In the genomic region with DNA sequence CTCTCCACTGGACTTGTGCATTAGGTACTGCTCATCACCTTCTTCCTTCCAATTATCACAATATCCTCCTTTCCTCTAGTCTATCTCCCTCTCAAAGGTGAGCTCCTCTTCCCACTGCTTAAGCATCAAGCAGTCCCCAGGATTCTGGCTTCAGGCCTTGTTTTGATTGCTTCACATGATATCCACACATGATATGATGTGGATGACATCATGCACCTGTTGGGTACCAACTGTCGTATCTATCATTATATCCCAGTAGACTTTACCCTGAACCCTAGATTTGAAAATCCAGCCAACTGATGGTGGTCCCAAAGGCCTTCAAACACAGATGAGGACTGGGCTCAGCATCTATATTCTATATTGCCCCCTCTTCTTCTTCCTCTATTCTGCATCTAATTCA, we compare ENCODE assay signal across 39 cellular contexts.
"Had no signal": no experiment of that assay in that cellular context is flagged by ENCODE, and none has a peak within 500 bp of the region (broad histone marks: within the 10 kb centered on the region; RNA-seq: fewer than 3 reads in every experiment).

No MANE protein-coding gene starts in this region.

- FAIRE-seq: astrocyte, bronchial epithelial cell had no signal

- H3K4me3 Mint-ChIP-seq: activated naive CD4-positive, alpha-beta T cell treated with anti-CD3 and anti-CD28 coated beads for 36 hours; activated naive CD4-positive, alpha-beta T cell treated with anti-CD3 and anti-CD28 coated beads, Interleukin-2, amount 10 ng/mL, durations not matched to agents 7 days and 5 days; activated naive CD4-positive, alpha-beta T cell treated with anti-CD3 and anti-CD28 coated beads, Interleukin-2, amount 50 U/mL, for 24 hours; activated naive CD8-positive, alpha-beta T cell; activated naive CD8-positive, alpha-beta T cell treated with anti-CD3 and anti-CD28 coated beads for 36 hours; activated naive CD8-positive, alpha-beta T cell treated with anti-CD3 and anti-CD28 coated beads, Interleukin-2, amount 10 ng/mL, durations not matched to agents 7 days and 5 days; activated naive CD8-positive, alpha-beta T cell treated with anti-CD3 and anti-CD28 coated beads, Interleukin-2, amount 50 U/mL, for 24 hours; activated T-cell treated with anti-CD3 and anti-CD28 coated beads, Interleukin-2, amount 50 U/mL, for 24 hours; activated T-cell treated with anti-CD3 and anti-CD28 coated beads, Interleukin-2, amount 50 U/mL, for 4 hours; activated T-cell treated with anti-CD3 and anti-CD28 coated beads, Interleukin-2, amount 50 U/mL, for 72 hours; activated T-helper 1 cell treated with anti-CD3 and anti-CD28 coated beads, Interleukin-12 subunit alpha, Interleukin-12 subunit beta, Interleukin-2, Interleukin-4 antibody, amounts not matched to agents 30 ng/mL and 10 ng/mL and 1 ng/mL, durations not matched to agents 14 hours and 24 hours and 36 hours; activated T-helper 17 cell treated with anti-CD3 and anti-CD28 coated beads, Interleukin-2, amount 50 U/mL, for 72 hours; brain; central memory CD8-positive, alpha-beta T cell had no signal

- H3K27ac Mint-ChIP-seq: activated naive CD4-positive, alpha-beta T cell treated with anti-CD3 and anti-CD28 coated beads for 36 hours; activated naive CD4-positive, alpha-beta T cell treated with anti-CD3 and anti-CD28 coated beads, Interleukin-2, amount 10 ng/mL, durations not matched to agents 7 days and 5 days; activated naive CD4-positive, alpha-beta T cell treated with anti-CD3 and anti-CD28 coated beads, Interleukin-2, amount 50 U/mL, for 24 hours; activated naive CD4-positive, alpha-beta T cell treated with anti-CD3 and anti-CD28 coated beads, Interleukin-2, amount 50 U/mL, for 72 hours; activated naive CD8-positive, alpha-beta T cell; activated naive CD8-positive, alpha-beta T cell treated with anti-CD3 and anti-CD28 coated beads for 36 hours; activated naive CD8-positive, alpha-beta T cell treated with anti-CD3 and anti-CD28 coated beads, Interleukin-2, amount 10 ng/mL, durations not matched to agents 7 days and 5 days; activated naive CD8-positive, alpha-beta T cell treated with anti-CD3 and anti-CD28 coated beads, Interleukin-2, amount 50 U/mL, for 24 hours; activated T-cell treated with anti-CD3 and anti-CD28 coated beads, Interleukin-2, amount 50 U/mL, for 24 hours; activated T-cell treated with anti-CD3 and anti-CD28 coated beads, Interleukin-2, amount 50 U/mL, for 72 hours; activated T-helper 1 cell treated with anti-CD3 and anti-CD28 coated beads, Interleukin-12 subunit alpha, Interleukin-12 subunit beta, Interleukin-2, Interleukin-4 antibody, amounts not matched to agents 30 ng/mL and 10 ng/mL and 1 ng/mL, durations not matched to agents 14 hours and 24 hours and 36 hours; activated T-helper 17 cell treated with anti-CD3 and anti-CD28 coated beads, Interleukin-2, amount 50 U/mL, for 72 hours; activated T-helper 2 cell treated with anti-CD3 and anti-CD28 coated beads, Interferon-gamma antibody, Interleukin-2, Interleukin-4, amounts not matched to agents 10 μg/mL and 5 μg/mL and 100 μg/mL, durations not matched to agents 14 hours and 24 hours and 36 hours; brain had no signal

- ATAC-seq: activated naive CD4-positive, alpha-beta T cell treated with anti-CD3 and anti-CD28 coated beads, Interleukin-2, amount 50 U/mL, for 72 hours; activated naive CD8-positive, alpha-beta T cell treated with anti-CD3 and anti-CD28 coated beads, Interleukin-2, amount 50 U/mL, for 24 hours; activated T-cell treated with anti-CD3 and anti-CD28 coated beads, Interleukin-2, amount 50 U/mL, for 4 hours; activated T-cell treated with anti-CD3 and anti-CD28 coated beads, Interleukin-2, amount 50 U/mL, for 72 hours; activated T-helper 17 cell treated with anti-CD3 and anti-CD28 coated beads, Interleukin-2, amount 50 U/mL, for 72 hours; body of pancreas had no signal

- H3K4me1 ChIP-seq: adrenal gland, ascending aorta, body of pancreas, breast epithelium had no signal

- H3K36me3 ChIP-seq: adrenal gland, ascending aorta, brain microvascular endothelial cell, breast epithelium, cardiac muscle cell had no signal

- H3K27me3 Mint-ChIP-seq: activated naive CD4-positive, alpha-beta T cell treated with anti-CD3 and anti-CD28 coated beads, Interleukin-2, amount 10 ng/mL, durations not matched to agents 7 days and 5 days; activated naive CD8-positive, alpha-beta T cell treated with anti-CD3 and anti-CD28 coated beads, Interleukin-2, amount 10 ng/mL, durations not matched to agents 7 days and 5 days had no signal

- H3K4me1 Mint-ChIP-seq: activated naive CD4-positive, alpha-beta T cell treated with anti-CD3 and anti-CD28 coated beads, Interleukin-2, amount 10 ng/mL, durations not matched to agents 7 days and 5 days; activated naive CD4-positive, alpha-beta T cell treated with anti-CD3 and anti-CD28 coated beads, Interleukin-2, amount 50 U/mL, for 24 hours; activated naive CD8-positive, alpha-beta T cell treated with anti-CD3 and anti-CD28 coated beads for 36 hours; activated naive CD8-positive, alpha-beta T cell treated with anti-CD3 and anti-CD28 coated beads, Interleukin-2, amount 10 ng/mL, durations not matched to agents 7 days and 5 days; activated naive CD8-positive, alpha-beta T cell treated with anti-CD3 and anti-CD28 coated beads, Interleukin-2, amount 50 U/mL, for 24 hours; activated T-helper 17 cell treated with anti-CD3 and anti-CD28 coated beads, Interleukin-2, amount 50 U/mL, for 72 hours; central memory CD8-positive, alpha-beta T cell had no signal

- H3K36me3 Mint-ChIP-seq: activated naive CD4-positive, alpha-beta T cell treated with anti-CD3 and anti-CD28 coated beads, Interleukin-2, amount 10 ng/mL, durations not matched to agents 7 days and 5 days; activated naive CD4-positive, alpha-beta T cell treated with anti-CD3 and anti-CD28 coated beads, Interleukin-2, amount 50 U/mL, for 24 hours; activated naive CD4-positive, alpha-beta T cell treated with anti-CD3 and anti-CD28 coated beads, Interleukin-2, amount 50 U/mL, for 72 hours; activated naive CD8-positive, alpha-beta T cell; activated naive CD8-positive, alpha-beta T cell treated with anti-CD3 and anti-CD28 coated beads for 36 hours; activated naive CD8-positive, alpha-beta T cell treated with anti-CD3 and anti-CD28 coated beads, Interleukin-2, amount 10 ng/mL, durations not matched to agents 7 days and 5 days; brain had no signal

- H3K27me3 ChIP-seq: adrenal gland, ascending aorta, body of pancreas, brain microvascular endothelial cell, breast epithelium, cardiac muscle cell had no signal

- H3K4me3 ChIP-seq: adrenal gland, ascending aorta, body of pancreas, breast epithelium, cardiac muscle cell had no signal

- H3K9me3 Mint-ChIP-seq: activated naive CD4-positive, alpha-beta T cell treated with anti-CD3 and anti-CD28 coated beads for 36 hours; activated naive CD4-positive, alpha-beta T cell treated with anti-CD3 and anti-CD28 coated beads, Interleukin-2, amount 10 ng/mL, durations not matched to agents 7 days and 5 days; activated naive CD4-positive, alpha-beta T cell treated with anti-CD3 and anti-CD28 coated beads, Interleukin-2, amount 50 U/mL, for 24 hours; activated naive CD4-positive, alpha-beta T cell treated with anti-CD3 and anti-CD28 coated beads, Interleukin-2, amount 50 U/mL, for 72 hours; activated naive CD8-positive, alpha-beta T cell treated with anti-CD3 and anti-CD28 coated beads for 36 hours; activated naive CD8-positive, alpha-beta T cell treated with anti-CD3 and anti-CD28 coated beads, Interleukin-2, amount 10 ng/mL, durations not matched to agents 7 days and 5 days; activated naive CD8-positive, alpha-beta T cell treated with anti-CD3 and anti-CD28 coated beads, Interleukin-2, amount 50 U/mL, for 24 hours; activated T-cell treated with anti-CD3 and anti-CD28 coated beads, Interleukin-2, amount 50 U/mL, for 24 hours; activated T-cell treated with anti-CD3 and anti-CD28 coated beads, Interleukin-2, amount 50 U/mL, for 4 hours; activated T-cell treated with anti-CD3 and anti-CD28 coated beads, Interleukin-2, amount 50 U/mL, for 72 hours; activated T-helper 1 cell treated with anti-CD3 and anti-CD28 coated beads, Interleukin-12 subunit alpha, Interleukin-12 subunit beta, Interleukin-2, Interleukin-4 antibody, amounts not matched to agents 30 ng/mL and 10 ng/mL and 1 ng/mL, durations not matched to agents 14 hours and 24 hours and 36 hours; activated T-helper 17 cell treated with anti-CD3 and anti-CD28 coated beads, Interleukin-2, amount 50 U/mL, for 72 hours; activated T-helper 2 cell treated with anti-CD3 and anti-CD28 coated beads, Interferon-gamma antibody, Interleukin-2, Interleukin-4, amounts not matched to agents 10 μg/mL and 5 μg/mL and 100 μg/mL, durations not matched to agents 14 hours and 24 hours and 36 hours; brain; central memory CD8-positive, alpha-beta T cell had no signal

- H3K9me3 ChIP-seq: adrenal gland, ascending aorta, body of pancreas, breast epithelium had no signal

- H3K27ac ChIP-seq: adrenal gland, ascending aorta, body of pancreas, brain microvascular endothelial cell, breast epithelium, cardiac muscle cell had no signal

- DNase-seq: activated effector memory CD4-positive, alpha-beta T cell treated with anti-CD3 and anti-CD28 coated beads, Interleukin-2, amount 50 U/mL, for 16 hours; activated effector memory CD4-positive, alpha-beta T cell treated with Interleukin-2 at 50 U/mL for 16 hours; activated gamma-delta T cell; activated gamma-delta T cell treated with Interleukin-2 at 50 U/mL for 16 hours; activated naive CD4-positive, alpha-beta T cell; activated naive CD4-positive, alpha-beta T cell treated with anti-CD3 and anti-CD28 coated beads for 36 hours; activated naive CD4-positive, alpha-beta T cell treated with anti-CD3 and anti-CD28 coated beads, Interleukin-2, amount 10 ng/mL, durations not matched to agents 7 days and 5 days; activated naive CD4-positive, alpha-beta T cell treated with anti-CD3 and anti-CD28 coated beads, Interleukin-2, amount 50 U/mL, for 16 hours; activated naive CD4-positive, alpha-beta T cell treated with Interleukin-2 at 50 U/mL for 16 hours; activated naive CD8-positive, alpha-beta T cell treated with anti-CD3 and anti-CD28 coated beads for 36 hours; activated naive CD8-positive, alpha-beta T cell treated with anti-CD3 and anti-CD28 coated beads, Interleukin-2, amount 10 ng/mL, durations not matched to agents 7 days and 5 days; activated naive CD8-positive, alpha-beta T cell treated with anti-CD3 and anti-CD28 coated beads, Interleukin-2, amount 50 U/mL, for 24 hours; activated T-cell treated with anti-CD3 and anti-CD28 coated beads, Interleukin-2, amount 50 U/mL, for 24 hours; activated T-cell treated with anti-CD3 and anti-CD28 coated beads, Interleukin-2, amount 50 U/mL, for 4 hours; activated T-cell treated with anti-CD3 and anti-CD28 coated beads, Interleukin-2, amount 50 U/mL, for 48 hours; activated T-cell treated with anti-CD3 and anti-CD28 coated beads, Interleukin-2, amount 50 U/mL, for 72 hours; adrenal gland; amniotic stem cell; amygdala; anterior cingulate cortex; aorta; body of pancreas; brain microvascular endothelial cell; caudate nucleus; central memory CD4-positive, alpha-beta T cell; cerebellar nuclear complex had no signal
